In genomic region chr14:31435276-31435675, GRCh38 we compare ENCODE assay signal across 22 cellular contexts. TPM values are rescaled to one million over a fixed set of nuclear protein-coding genes. Genes with fewer than 3 reads are reported as not detected.
DNase-seq lines count a peak whose midpoint lies in the region; ATAC-seq and TF ChIP-seq lines count a peak whose summit lies in the region.
"Had no signal": no experiment of that assay in that cellular context is flagged by ENCODE, and none has a peak within 500 bp of the region (broad histone marks: within the 10 kb centered on the region; RNA-seq: fewer than 3 reads in every experiment).

No MANE protein-coding gene starts in this region.

- peaks cover 24% of the 10 kb centered on the region for H3F3A ChIP-seq in GM23248 (ENCODE audit: insufficient read depth)

- H3K4me3 Mint-ChIP-seq in central memory CD8-positive, alpha-beta T cell = no peak overlapping the region
- no peak overlapping the region for H3K4me3 Mint-ChIP-seq in naive thymus-derived CD4-positive, alpha-beta T cell
- H3K4me3 Mint-ChIP-seq in mesothelial cell of epicardium = no peak overlapping the region
- H3K4me3 Mint-ChIP-seq: activated B cell treated with CpG ODN at 0.5 μM for 24 hours; activated naive CD4-positive, alpha-beta T cell treated with anti-CD3 and anti-CD28 coated beads for 36 hours; nephron; stimulated activated memory B cell treated with anti-CD40 and anti-IgM and Interleukin-4, amounts not matched to agents 10 μg/mL and 1 μg/mL and 100 μg/mL, for 72 hours had no signal

- H3K27ac Mint-ChIP-seq in central memory CD8-positive, alpha-beta T cell (ENCODE audit: low read depth) = peak overlapping the region; percentile 36
- no peak overlapping the region for H3K27ac Mint-ChIP-seq in naive thymus-derived CD4-positive, alpha-beta T cell
- H3K27ac Mint-ChIP-seq in mesothelial cell of epicardium = no peak overlapping the region
- H3K27ac Mint-ChIP-seq: activated B cell treated with CpG ODN at 0.5 μM for 24 hours; activated naive CD4-positive, alpha-beta T cell treated with anti-CD3 and anti-CD28 coated beads for 36 hours; nephron; stimulated activated memory B cell treated with anti-CD40 and anti-IgM and Interleukin-4, amounts not matched to agents 10 μg/mL and 1 μg/mL and 100 μg/mL, for 72 hours had no signal

- H3K27ac ChIP-seq in GM23248 = peak overlapping the region; percentile 67
- no peak overlapping the region for H3K27ac ChIP-seq in naive thymus-derived CD4-positive, alpha-beta T cell (ENCODE audit: low read depth, low read length)

- H4K20me1 ChIP-seq in GM23248 (ENCODE audit: insufficient read depth) = no peaks in the 10 kb centered on the region

- H3K9me3 Mint-ChIP-seq in central memory CD8-positive, alpha-beta T cell = no peaks in the 10 kb centered on the region
- H3K9me3 Mint-ChIP-seq in naive thymus-derived CD4-positive, alpha-beta T cell = peaks cover 0 to 14% (median 5%) of the 10 kb centered on the region in 11 donors
- peaks cover 37% of the 10 kb centered on the region for H3K9me3 Mint-ChIP-seq in mesothelial cell of epicardium

- POLR2A ChIA-PET in AG04449 (lab: Yijun Ruan, JAX) = interaction anchor here (0.7 to 1.3 kb wide), 3 partner anchors 15 to 512 kb away, joined by 3 to 7 read pairs (median 5); partner anchors contain the start of gene HEATR5A
- POLR2A ChIA-PET in naive thymus-derived CD4-positive, alpha-beta T cell (lab: Charles Lee) = no interaction called here

- 0 out of 2 replicates have a peak, but pooled peaks cover 5% of the 10 kb centered on the region for H3K36me3 ChIP-seq in GM23248 (ENCODE audit: low read depth)
- no peaks in the 10 kb centered on the region for H3K36me3 ChIP-seq in naive thymus-derived CD4-positive, alpha-beta T cell (ENCODE audit: control insufficient read depth in 2 of 3, insufficient read depth in 3 of 3, low read length in 3 of 3)

- peaks cover 40% of the 10 kb centered on the region for H3K4me1 ChIP-seq in GM23248 (ENCODE audit: insufficient read depth)
- H3K4me1 ChIP-seq in naive thymus-derived CD4-positive, alpha-beta T cell (ENCODE audit: control insufficient read depth in 2 of 2, insufficient read depth in 2 of 2, low read length in 2 of 2) = no peaks in the 10 kb centered on the region

- CTCF ChIA-PET in AG04449 (lab: Yijun Ruan, JAX) = interaction anchor here (1.2 to 2.3 kb wide), 4 partner anchors 13 to 16 kb away, joined by 4 to 15 read pairs (median 6); partner anchors contain the start of gene HEATR5A
- CTCF ChIA-PET in naive thymus-derived CD4-positive, alpha-beta T cell (lab: Charles Lee) = no interaction called here

- no peaks in the 10 kb centered on the region for H3K27me3 ChIP-seq in GM23248 (replicated peaks; ENCODE audit: insufficient read depth)
- no peaks in the 10 kb centered on the region for H3K27me3 ChIP-seq in naive thymus-derived CD4-positive, alpha-beta T cell (ENCODE audit: control insufficient read depth in 2 of 2, insufficient read depth in 2 of 2, low read length in 2 of 2)

- in situ Hi-C loops in GM23248 (cut with MboI) = no loop called here

- no peak overlapping the region for H2AFZ ChIP-seq in GM23248

- TF ChIP-seq CTCF in AG04449 (IDR thresholded peaks at IDR 0.05; ENCODE audit: insufficient read depth, low read length, missing control alignments) = no peak
- no peak for TF ChIP-seq CTCF in mesothelial cell of epicardium (IDR thresholded peaks at IDR 0.05; ENCODE audit: unreplicated experiment)

- ATAC-seq in central memory CD8-positive, alpha-beta T cell (replicated peaks; ENCODE audit: extremely low read depth, poor library complexity, severe bottlenecking) = no peak
- ATAC-seq in naive thymus-derived CD4-positive, alpha-beta T cell = no peak
- ATAC-seq in HG03565 (IDR thresholded peaks at IDR 0.05; ENCODE audit: unreplicated experiment) = no peak
- ATAC-seq: HCT116; stimulated activated memory B cell treated with anti-CD40 and anti-IgM and Interleukin-4, amounts not matched to agents 10 μg/mL and 1 μg/mL and 100 μg/mL, for 72 hours had no signal

- H3K9me2 ChIP-seq in GM23248 (ENCODE audit: insufficient read depth) = no peaks in the 10 kb centered on the region

- intact Hi-C loops in naive thymus-derived CD4-positive, alpha-beta T cell (cut with micrococcal nuclease) = no loop called here

- peak overlapping the region; percentile 34 for H3K4me2 ChIP-seq in GM23248 (ENCODE audit: unreplicated experiment)

- no peaks in the 10 kb centered on the region for H3K36me3 Mint-ChIP-seq in central memory CD8-positive, alpha-beta T cell (ENCODE audit: insufficient read depth)
- H3K36me3 Mint-ChIP-seq in naive thymus-derived CD4-positive, alpha-beta T cell = peaks cover 6 to 40% (median 28%) of the 10 kb centered on the region in 5 donors
- peaks cover 40% of the 10 kb centered on the region for H3K36me3 Mint-ChIP-seq in mesothelial cell of epicardium

- H3K79me2 ChIP-seq in GM23248 (ENCODE audit: insufficient read depth) = no peaks in the 10 kb centered on the region

- no peaks in the 10 kb centered on the region for H3K27me3 Mint-ChIP-seq in central memory CD8-positive, alpha-beta T cell
- H3K27me3 Mint-ChIP-seq in naive thymus-derived CD4-positive, alpha-beta T cell = no peaks in the 10 kb centered on the region
- H3K27me3 Mint-ChIP-seq in mesothelial cell of epicardium (ENCODE audit: low read depth) = no peaks in the 10 kb centered on the region
- H3K27me3 Mint-ChIP-seq: activated B cell treated with CpG ODN at 0.5 μM for 24 hours; stimulated activated memory B cell treated with anti-CD40 and anti-IgM and Interleukin-4, amounts not matched to agents 10 μg/mL and 1 μg/mL and 100 μg/mL, for 72 hours had no signal

- H3K9ac ChIP-seq in GM23248 = no peak overlapping the region

- H3K4me1 Mint-ChIP-seq in central memory CD8-positive, alpha-beta T cell = no peaks in the 10 kb centered on the region
- no peaks in the 10 kb centered on the region for H3K4me1 Mint-ChIP-seq in naive thymus-derived CD4-positive, alpha-beta T cell
- H3K4me1 Mint-ChIP-seq in mesothelial cell of epicardium = no peaks in the 10 kb centered on the region
- H3K4me1 Mint-ChIP-seq: nephron had no signal

- H3K4me3 ChIP-seq in AG04449 (ENCODE audit: low read depth, low read length) (no peak overlapping the region), GM23248 (no peak overlapping the region)
- H3K4me3 ChIP-seq in naive thymus-derived CD4-positive, alpha-beta T cell (ENCODE audit: low read length) = no peak overlapping the region

- DNase-seq in AG04449 (ENCODE audit: low read depth, low spot score) (peak; percentile 69), GM23248 (peak; percentile 86), iris pigment epithelial cell (ENCODE audit: low read depth) (peak; percentile 80), mesothelial cell of epicardium (ENCODE audit: low spot score in 2 of 2, unreplicated experiment in 2 of 2) (no peak)
- DNase-seq in central memory CD8-positive, alpha-beta T cell (ENCODE audit: low spot score in 2 of 2) = no peak
- DNase-seq in naive thymus-derived CD4-positive, alpha-beta T cell = no peak
- DNase-seq in stimulated activated CD8-positive, alpha-beta memory T cell treated with anti-CD3 and anti-CD28 coated beads, Interleukin-4, amount 100 ng/mL, for 48 hours = no peak
- DNase-seq: activated B cell treated with CpG ODN at 0.5 μM for 24 hours; activated naive CD4-positive, alpha-beta T cell treated with anti-CD3 and anti-CD28 coated beads for 36 hours; cerebellar nuclear complex; hypothalamus; KBM-7; NCI-H1436; NCI-H526 had no signal

- no peaks in the 10 kb centered on the region for H3K9me3 ChIP-seq in GM23248 (ENCODE audit: low read depth)
- no peaks in the 10 kb centered on the region for H3K9me3 ChIP-seq in naive thymus-derived CD4-positive, alpha-beta T cell (ENCODE audit: control insufficient read depth in 2 of 3, low read length in 3 of 3)

RNA-seq across cellular contexts. Expression of gene HEATR5A, which starts 14.9 kb away (rescaled TPM):
- total RNA-seq in GM23248 (2014; rRNA removed; shearing (Covaris generic)) = 70.3 and 89.2 TPM in 2 replicates
- polyA plus RNA-seq in GM23248 (2016; fragmentation: Nextera tagmentation; extraction: Ambion mirVana) = 44.4 and 49.1 TPM in 2 replicates
- total RNA-seq in naive thymus-derived CD4-positive, alpha-beta T cell = 10 to 100 TPM in 4 of 5 experiments, 1 to 10 TPM in 1; 7.7 to 14.4 (median 13.2) TPM
- polyA plus RNA-seq in naive thymus-derived CD4-positive, alpha-beta T cell = 1 to 10 TPM; 5.6 to 6.9 TPM
- total RNA-seq in mesothelial cell of epicardium = 21.5 to 24.4 TPM (median 22.2 TPM) in 3 replicates

RNA-seq across cellular contexts. Expression of gene DTD2, which starts 22.0 kb away (rescaled TPM):
- total RNA-seq in GM23248 (2014; rRNA removed; shearing (Covaris generic)) = 21.2 and 54.4 TPM in 2 replicates
- polyA plus RNA-seq in GM23248 (2016; fragmentation: Nextera tagmentation; extraction: Ambion mirVana) = 12.1 and 13.4 TPM in 2 replicates
- 10 to 100 TPM; 13.4 to 20.2 (median 18.6) TPM for total RNA-seq in naive thymus-derived CD4-positive, alpha-beta T cell
- polyA plus RNA-seq in naive thymus-derived CD4-positive, alpha-beta T cell = 10 to 100 TPM; 22.8 to 27.2 TPM
- total RNA-seq in mesothelial cell of epicardium = 28.7 to 33.6 TPM (median 29.5 TPM) in 3 replicates

RNA-seq across cellular contexts. Expression of gene GPR33, which starts 52.6 kb away (rescaled TPM):
- total RNA-seq in GM23248 (2014; rRNA removed; shearing (Covaris generic)) = not detected in 2 replicates
- not detected in 2 replicates for polyA plus RNA-seq in GM23248 (2016; fragmentation: Nextera tagmentation; extraction: Ambion mirVana)
- total RNA-seq in naive thymus-derived CD4-positive, alpha-beta T cell = under 1 TPM in 1 of 5 experiments, not detected in 4; 0.29 TPM
- polyA plus RNA-seq in naive thymus-derived CD4-positive, alpha-beta T cell = not detected
- total RNA-seq in mesothelial cell of epicardium = not detected in 3 replicates
- total RNA-seq: activated B cell treated with CpG ODN at 0.5 μM for 24 hours; activated naive CD4-positive, alpha-beta T cell treated with anti-CD3 and anti-CD28 coated beads for 36 hours; endothelial cell of umbilical vein; T-helper 1 cell treated with Interleukin-12 subunit alpha and Interleukin-12 subunit beta and Interleukin-4 antibody, amounts not matched to agents 30 ng/mL and 1 ng/mL, for 36 hours; urinary bladder had no signal
- polyA plus RNA-seq: AG04450, endothelial cell of umbilical vein, urinary bladder had no signal

Comparison
In these comparisons a context has a peak if more than half of its experiments do, and no peak if none do; other contexts are left out.
1. DNase-seq: peak in AG04449 (single experiment), GM23248 (single experiment) and iris pigment epithelial cell (single experiment); none in central memory CD8-positive, alpha-beta T cell (0 of 2), naive thymus-derived CD4-positive, alpha-beta T cell (0 of 9), mesothelial cell of epicardium (0 of 2) and stimulated activated CD8-positive, alpha-beta memory T cell treated with anti-CD3 and anti-CD28 coated beads, Interleukin-4, amount 100 ng/mL, for 48 hours (single experiment).